ENCODE assay signal across 1 cellular context in genomic region chr15:76338555-76339301, GRCh38.
TF ChIP-seq lines count a peak whose summit lies in the region.

No MANE protein-coding gene starts in this region.

TF ChIP-seq in K562, 482 proteins besides CTCF, POLR2A, EP300 and RAD21 (continued from another document):
- TF ChIP-seq HBP1 (CRISPR knock-in tag; IDR thresholded peaks at IDR 0.05) (no peak), ZNF239 (CRISPR knock-in tag; IDR thresholded peaks at IDR 0.05) (no peak), LEF1 (IDR thresholded peaks at IDR 0.05) (no peak), FUS (optimal IDR thresholded peaks at IDR 0.05; ENCODE audit: low read depth, low read length) (no peak), ZNF436 (CRISPR knock-in tag; IDR thresholded peaks at IDR 0.05) (no peak), ZNF124 (CRISPR knock-in tag; IDR thresholded peaks at IDR 0.05) (no peak), JUN (IDR thresholded peaks at IDR 0.05; ENCODE audit: borderline replicate concordance, low read depth, low read length) (no peak), JUN (CRISPR knock-in tag; IDR thresholded peaks at IDR 0.05; ENCODE audit: borderline replicate concordance) (no peak), MCM2 (IDR thresholded peaks at IDR 0.05; ENCODE audit: low read depth) (no peak)
- TF ChIP-seq, protein P1, sequence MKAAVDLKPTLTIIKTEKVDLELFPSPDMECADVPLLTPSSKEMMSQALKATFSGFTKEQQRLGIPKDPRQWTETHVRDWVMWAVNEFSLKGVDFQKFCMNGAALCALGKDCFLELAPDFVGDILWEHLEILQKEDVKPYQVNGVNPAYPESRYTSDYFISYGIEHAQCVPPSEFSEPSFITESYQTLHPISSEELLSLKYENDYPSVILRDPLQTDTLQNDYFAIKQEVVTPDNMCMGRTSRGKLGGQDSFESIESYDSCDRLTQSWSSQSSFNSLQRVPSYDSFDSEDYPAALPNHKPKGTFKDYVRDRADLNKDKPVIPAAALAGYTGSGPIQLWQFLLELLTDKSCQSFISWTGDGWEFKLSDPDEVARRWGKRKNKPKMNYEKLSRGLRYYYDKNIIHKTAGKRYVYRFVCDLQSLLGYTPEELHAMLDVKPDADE (conservative IDR thresholded peaks at IDR 0.05; ENCODE audit: control insufficient read depth, low read depth, low read length) = no peak
